Comparison of ENCODE assay signal across 3 cellular contexts in the genomic region with DNA sequence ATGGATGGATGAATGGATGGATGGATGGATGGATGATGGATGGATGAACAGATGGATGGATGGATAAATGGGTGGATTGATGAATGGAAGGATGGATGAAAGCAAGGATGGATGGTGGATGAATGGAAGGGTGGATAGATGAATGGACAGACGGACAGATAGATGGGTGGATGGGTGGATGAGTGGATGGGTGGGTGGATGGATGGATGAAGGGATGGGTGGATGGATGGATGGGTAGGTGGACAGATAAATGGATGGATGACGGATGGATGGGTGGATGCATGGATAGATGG.
TF ChIP-seq lines count a peak whose summit lies in the region.

No MANE protein-coding gene starts in this region.

TF ChIP-seq in HEK293, 187 proteins besides CTCF, POLR2A, EP300 and RAD21:
- peak; percentile 92 for TF ChIP-seq ZBTB17 (tag by site-specific recombination; IDR thresholded peaks at IDR 0.05)
- TF ChIP-seq IKZF3 (tag by site-specific recombination; IDR thresholded peaks at IDR 0.05): no peak
- TF ChIP-seq ZNF660 (tag by site-specific recombination; IDR thresholded peaks at IDR 0.05): no peak
- 0 out of 2 replicates have a peak, but pooled peaks have one; percentile 26 for TF ChIP-seq ZBTB20 (tag by site-specific recombination; IDR thresholded peaks at IDR 0.05)
- TF ChIP-seq ZNF791 (tag by site-specific recombination; IDR thresholded peaks at IDR 0.05): 0 out of 2 replicates have a peak, but pooled peaks have one; percentile 22
- TF ChIP-seq ZNF792 (tag by site-specific recombination; IDR thresholded peaks at IDR 0.05): no peak
- TF ChIP-seq, protein P1, sequence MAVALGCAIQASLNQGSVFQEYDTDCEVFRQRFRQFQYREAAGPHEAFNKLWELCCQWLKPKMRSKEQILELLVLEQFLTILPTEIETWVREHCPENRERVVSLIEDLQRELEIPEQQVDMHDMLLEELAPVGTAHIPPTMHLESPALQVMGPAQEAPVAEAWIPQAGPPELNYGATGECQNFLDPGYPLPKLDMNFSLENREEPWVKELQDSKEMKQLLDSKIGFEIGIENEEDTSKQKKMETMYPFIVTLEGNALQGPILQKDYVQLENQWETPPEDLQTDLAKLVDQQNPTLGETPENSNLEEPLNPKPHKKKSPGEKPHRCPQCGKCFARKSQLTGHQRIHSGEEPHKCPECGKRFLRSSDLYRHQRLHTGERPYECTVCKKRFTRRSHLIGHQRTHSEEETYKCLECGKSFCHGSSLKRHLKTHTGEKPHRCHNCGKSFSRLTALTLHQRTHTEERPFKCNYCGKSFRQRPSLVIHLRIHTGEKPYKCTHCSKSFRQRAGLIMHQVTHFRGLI (tag by site-specific recombination; IDR thresholded peaks at IDR 0.05): no peak
- TF ChIP-seq ZNF169 (tag by site-specific recombination; IDR thresholded peaks at IDR 0.05): 0 out of 2 replicates have a peak, but pooled peaks have one; percentile 31
- TF ChIP-seq, protein P2, sequence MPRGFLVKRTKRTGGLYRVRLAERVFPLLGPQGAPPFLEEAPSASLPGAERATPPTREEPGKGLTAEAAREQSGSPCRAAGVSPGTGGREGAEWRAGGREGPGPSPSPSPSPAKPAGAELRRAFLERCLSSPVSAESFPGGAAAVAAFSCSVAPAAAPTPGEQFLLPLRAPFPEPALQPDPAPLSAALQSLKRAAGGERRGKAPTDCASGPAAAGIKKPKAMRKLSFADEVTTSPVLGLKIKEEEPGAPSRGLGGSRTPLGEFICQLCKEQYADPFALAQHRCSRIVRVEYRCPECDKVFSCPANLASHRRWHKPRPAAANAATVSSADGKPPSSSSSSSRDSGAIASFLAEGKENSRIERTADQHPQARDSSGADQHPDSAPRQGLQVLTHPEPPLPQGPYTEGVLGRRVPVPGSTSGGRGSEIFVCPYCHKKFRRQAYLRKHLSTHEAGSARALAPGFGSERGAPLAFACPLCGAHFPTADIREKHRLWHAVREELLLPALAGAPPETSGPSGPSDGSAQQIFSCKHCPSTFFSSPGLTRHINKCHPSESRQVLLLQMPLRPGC (tag by site-specific recombination; IDR thresholded peaks at IDR 0.05): no peak
- TF ChIP-seq ZNF133 (tag by site-specific recombination; IDR thresholded peaks at IDR 0.05): no peak
- peak; percentile 98 for TF ChIP-seq ZNF366 (tag by site-specific recombination; conservative IDR thresholded peaks at IDR 0.05)

TF ChIP-seq in IMR-90, 13 proteins besides CTCF, POLR2A, EP300 and RAD21:
- no peak for TF ChIP-seq CEBPB (IDR thresholded peaks at IDR 0.05; ENCODE audit: low read depth, low read length)
- no peak for TF ChIP-seq RFX5 (IDR thresholded peaks at IDR 0.05; ENCODE audit: low read depth, low read length)
- no peak for TF ChIP-seq MAFK (IDR thresholded peaks at IDR 0.05; ENCODE audit: low read depth, low read length)
- no peak for TF ChIP-seq MXI1 (IDR thresholded peaks at IDR 0.05; ENCODE audit: borderline replicate concordance, low read depth, low read length)
- TF ChIP-seq NFE2L2 (IDR thresholded peaks at IDR 0.05; ENCODE audit: low read depth, low read length): no peak
- no peak for TF ChIP-seq RCOR1 (IDR thresholded peaks at IDR 0.05; ENCODE audit: insufficient replicate concordance, low read length)
- no peak for TF ChIP-seq MAZ (IDR thresholded peaks at IDR 0.05; ENCODE audit: borderline replicate concordance, low read depth, low read length)
- TF ChIP-seq FOS (IDR thresholded peaks at IDR 0.05; ENCODE audit: low read depth, low read length): no peak
- TF ChIP-seq BHLHE40 (IDR thresholded peaks at IDR 0.05; ENCODE audit: low read depth, low read length): no peak
- TF ChIP-seq, protein P3, sequence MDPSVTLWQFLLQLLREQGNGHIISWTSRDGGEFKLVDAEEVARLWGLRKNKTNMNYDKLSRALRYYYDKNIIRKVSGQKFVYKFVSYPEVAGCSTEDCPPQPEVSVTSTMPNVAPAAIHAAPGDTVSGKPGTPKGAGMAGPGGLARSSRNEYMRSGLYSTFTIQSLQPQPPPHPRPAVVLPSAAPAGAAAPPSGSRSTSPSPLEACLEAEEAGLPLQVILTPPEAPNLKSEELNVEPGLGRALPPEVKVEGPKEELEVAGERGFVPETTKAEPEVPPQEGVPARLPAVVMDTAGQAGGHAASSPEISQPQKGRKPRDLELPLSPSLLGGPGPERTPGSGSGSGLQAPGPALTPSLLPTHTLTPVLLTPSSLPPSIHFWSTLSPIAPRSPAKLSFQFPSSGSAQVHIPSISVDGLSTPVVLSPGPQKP (IDR thresholded peaks at IDR 0.05; ENCODE audit: borderline replicate concordance, low read depth, low read length): no peak
- TF ChIP-seq SMC3 (IDR thresholded peaks at IDR 0.05; ENCODE audit: low read depth, low read length): no peak
- TF ChIP-seq CHD1 (IDR thresholded peaks at IDR 0.05; ENCODE audit: low read depth, low read length): no peak
- TF ChIP-seq USF2 (IDR thresholded peaks at IDR 0.05; ENCODE audit: low read depth, low read length): no peak
TF ChIP-seq in IMR-90: peak in this region for 0.

TF ChIP-seq in H1, 55 proteins besides CTCF, POLR2A, EP300 and RAD21:
- TF ChIP-seq, protein P4, sequence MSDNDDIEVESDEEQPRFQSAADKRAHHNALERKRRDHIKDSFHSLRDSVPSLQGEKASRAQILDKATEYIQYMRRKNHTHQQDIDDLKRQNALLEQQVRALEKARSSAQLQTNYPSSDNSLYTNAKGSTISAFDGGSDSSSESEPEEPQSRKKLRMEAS (IDR thresholded peaks at IDR 0.05): no peak
- TF ChIP-seq SIRT6 (IDR thresholded peaks at IDR 0.05; ENCODE audit: low read length): no peak
- TF ChIP-seq TAF1 (IDR thresholded peaks at IDR 0.05; ENCODE audit: low read depth, low read length): no peak
- no peak for TF ChIP-seq SP2 (IDR thresholded peaks at IDR 0.05; ENCODE audit: low read length)
